ENCODE assay signal across 12 cellular contexts in the genomic region with DNA sequence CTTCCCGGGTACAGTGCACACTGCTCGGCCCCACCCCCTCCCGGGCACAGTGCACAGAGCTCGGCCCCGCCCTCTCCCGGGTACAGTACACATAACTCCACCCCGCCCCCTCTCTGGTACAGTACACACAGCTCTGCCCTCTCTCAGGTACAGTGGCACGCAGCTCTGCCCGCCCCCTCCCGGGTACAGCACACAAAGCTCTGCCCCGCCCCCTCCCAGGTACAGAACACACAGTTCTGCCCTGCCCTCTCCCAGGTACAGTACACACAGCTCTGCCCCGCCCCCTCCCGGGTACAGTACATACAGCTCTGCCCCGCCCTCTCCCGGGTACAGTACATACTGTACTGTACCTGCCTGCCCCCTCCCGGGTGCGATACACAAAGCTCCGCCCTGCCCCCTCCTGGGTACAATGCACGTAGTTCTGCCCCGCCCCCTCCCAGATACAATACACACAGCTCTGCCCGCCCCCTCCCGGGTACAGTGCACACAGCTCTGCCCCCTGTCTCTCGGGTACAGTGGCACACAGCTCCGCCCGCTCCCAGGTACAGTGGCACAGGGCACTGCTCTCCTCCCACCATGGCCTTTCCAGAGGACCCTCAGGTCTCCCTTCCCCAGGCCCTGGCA. TPM values are rescaled to one million over a fixed set of nuclear protein-coding genes. Genes with fewer than 3 reads are reported as not detected.
DNase-seq lines count a peak whose midpoint lies in the region; ATAC-seq and TF ChIP-seq lines count a peak whose summit lies in the region.
"Had no signal": no experiment of that assay in that cellular context is flagged by ENCODE, and none has a peak within 500 bp of the region (broad histone marks: within the 10 kb centered on the region; RNA-seq: fewer than 3 reads in every experiment).

No MANE protein-coding gene starts in this region.

- H3K79me1 ChIP-seq in neuronal stem cell (ENCODE audit: low read depth, low read length) = no peaks in the 10 kb centered on the region

- peak overlapping the region; percentile 1 for H3K18ac ChIP-seq in neuronal stem cell (ENCODE audit: low read length)

- no peaks in the 10 kb centered on the region for H3F3A ChIP-seq in SK-N-SH (replicated peaks; ENCODE audit: insufficient read depth)

- no peak overlapping the region for H3K27ac Mint-ChIP-seq in activated T-cell treated with anti-CD3 and anti-CD28 coated beads, Interleukin-2, amount 50 U/mL, for 72 hours
- H3K27ac Mint-ChIP-seq: type B pancreatic cell had no signal

- H2AK5ac ChIP-seq in neuronal stem cell (ENCODE audit: low read depth, low read length) = no peak overlapping the region

- H3K4me1 ChIP-seq in HCT116 (ENCODE audit: control insufficient read depth in 1 of 2, insufficient read depth in 2 of 2, low read length in 2 of 2) (peaks cover 10 to 16% of the 10 kb centered on the region in 2 experiments), SK-N-SH (ENCODE audit: control insufficient read depth in 1 of 2, insufficient read depth in 2 of 2, low read depth in 1 of 2, low read length in 1 of 2) (peaks cover 0 to 31% of the 10 kb centered on the region in 2 experiments; a peak in 2 of 4 replicates), neuronal stem cell (ENCODE audit: control insufficient read depth in 2 of 2, insufficient read depth in 1 of 2, low read depth in 1 of 2, low read length in 2 of 2) (no peaks in the 10 kb centered on the region)

- peak overlapping the region; percentile 3 to 43 for H3K4me3 ChIP-seq in HCT116 (replicated peaks in 1 of 2; ENCODE audit: low read depth in 1 of 2, low read length in 2 of 2)
- peak overlapping the region in 1 of 2 experiments; percentile 28; a peak in 2 of 4 replicates for H3K4me3 ChIP-seq in SK-N-SH (ENCODE audit: low read depth in 2 of 2, low read length in 1 of 2)
- H3K4me3 ChIP-seq in neuronal stem cell (ENCODE audit: low read length in 2 of 2) = no peak overlapping the region

- DNase-seq in HCT116 (ENCODE audit: low read depth, low spot score) = peak; percentile 92
- peak; percentile 77 for DNase-seq in NCI-H2029 treated with DMSO at 0.1 percent for 48 hours (lab: John Stamatoyannopoulos, UW)
- peak; percentile 80 for DNase-seq in SK-N-SH
- DNase-seq in neuronal stem cell (ENCODE audit: low spot score) = no peak
- no peak for DNase-seq in activated T-cell treated with anti-CD3 and anti-CD28 coated beads, Interleukin-2, amount 50 U/mL, for 72 hours
- DNase-seq in GM03348 (ENCODE audit: low spot score) = no peak

- H3K4me3 Mint-ChIP-seq in activated T-cell treated with anti-CD3 and anti-CD28 coated beads, Interleukin-2, amount 50 U/mL, for 72 hours = no peak overlapping the region
- H3K4me3 Mint-ChIP-seq: type B pancreatic cell had no signal

- H3K27me3 Mint-ChIP-seq in activated T-cell treated with anti-CD3 and anti-CD28 coated beads, Interleukin-2, amount 50 U/mL, for 72 hours (ENCODE audit: low read depth) = peaks cover 18% of the 10 kb centered on the region

- H3K9me3 Mint-ChIP-seq in activated T-cell treated with anti-CD3 and anti-CD28 coated beads, Interleukin-2, amount 50 U/mL, for 72 hours = no peaks in the 10 kb centered on the region
- H3K9me3 Mint-ChIP-seq: type B pancreatic cell had no signal

- H3K23ac ChIP-seq in neuronal stem cell (ENCODE audit: low read depth, low read length, poor library complexity) = no peak overlapping the region

- TF ChIP-seq POLR2A in HCT116 (IDR thresholded peaks at IDR 0.05; ENCODE audit: borderline replicate concordance, extremely low read depth, insufficient read depth, insufficient read length) = no peak

- H3K79me2 ChIP-seq in HCT116 (ENCODE audit: insufficient read depth, low read length) = no peaks in the 10 kb centered on the region
- no peaks in the 10 kb centered on the region for H3K79me2 ChIP-seq in SK-N-SH (ENCODE audit: insufficient read depth)

- H3K4me2 ChIP-seq in HCT116 (ENCODE audit: low read length) = peak overlapping the region; percentile 77
- no peak overlapping the region for H3K4me2 ChIP-seq in SK-N-SH
- no peak overlapping the region for H3K4me2 ChIP-seq in neuronal stem cell (ENCODE audit: insufficient read depth, low read length, poor library complexity, severe bottlenecking)

- H4K20me1 ChIP-seq in HCT116 (ENCODE audit: insufficient read depth) = no peaks in the 10 kb centered on the region
- H4K20me1 ChIP-seq in SK-N-SH (ENCODE audit: insufficient read depth) = no peaks in the 10 kb centered on the region

- no peak for TF ChIP-seq EP300 in SK-N-SH (IDR thresholded peaks at IDR 0.05; ENCODE audit: borderline replicate concordance in 1 of 2, low read depth in 1 of 2, low read length in 1 of 2)

- H2BK12ac ChIP-seq in neuronal stem cell (ENCODE audit: low read length) = no peak overlapping the region

- RAD21 ChIA-PET in HCT116 (lab: Charles Lee; ENCODE audit: low non-redundant PET in 1 of 2, low total read pairs in 2 of 2, uncharacterized antibody in 2 of 2, unreplicated experiment in 2 of 2) = interaction anchor here (0.6 to 0.7 kb wide), 6 partner anchors 15 to 520 kb away, joined by 3 to 7 read pairs (median 4); no protein-coding TSS in a partner anchor

- no peaks in the 10 kb centered on the region for H3K36me3 Mint-ChIP-seq in activated T-cell treated with anti-CD3 and anti-CD28 coated beads, Interleukin-2, amount 50 U/mL, for 72 hours (ENCODE audit: insufficient read depth in 2 of 2)
- H3K36me3 Mint-ChIP-seq: type B pancreatic cell had no signal

- no peak overlapping the region for H4K91ac ChIP-seq in neuronal stem cell (ENCODE audit: low read depth, low read length, poor library complexity)

- CTCF ChIA-PET in HCT116 (lab: Charles Lee) (interaction anchor here (0.7 to 1.9 kb wide), 9 partner anchors 10 to 169 kb away, joined by 3 to 11 read pairs (median 4); no protein-coding TSS in a partner anchor), SK-N-SH (lab: Yijun Ruan, JAX) (interaction anchor here (0.8 to 1.9 kb wide), 8 partner anchors 10 to 552 kb away, joined by 3 to 6 read pairs (median 3); a partner anchor contains a TSS)

- TF ChIP-seq CTCF in HCT116 (IDR thresholded peaks at IDR 0.05 in 2 of 3, conservative IDR thresholded peaks at IDR 0.05 in 1 of 3; ENCODE audit: borderline replicate concordance in 1 of 3, insufficient read depth in 1 of 3, low read depth in 2 of 3, low read length in 2 of 3) = peak; percentile 28 to 45 (median 35); a peak in 4 of 6 replicates
- TF ChIP-seq CTCF in SK-N-SH (IDR thresholded peaks at IDR 0.05) = no peak

- peak overlapping the region; percentile 99 for H2AFZ ChIP-seq in HCT116 (ENCODE audit: low read depth, low read length, poor library complexity, severe bottlenecking)
- no peak overlapping the region for H2AFZ ChIP-seq in SK-N-SH (ENCODE audit: low read depth)
- H2AFZ ChIP-seq in neuronal stem cell (ENCODE audit: low read length) = no peak overlapping the region

- H3K27ac ChIP-seq in HCT116 (ENCODE audit: low read depth, low read length) (peak overlapping the region; percentile 31; the same call in 1 of the 2 replicates), SK-N-SH (ENCODE audit: low read depth in 2 of 2, low read length in 1 of 2) (no peak overlapping the region; a peak in 1 of 4 replicates), neuronal stem cell (replicated peaks; ENCODE audit: low read length) (no peak overlapping the region)
- H3K27ac ChIP-seq: skin epidermis had no signal

- no peak overlapping the region for H3K4ac ChIP-seq in neuronal stem cell (ENCODE audit: low read length)

- intact Hi-C loops in HCT116 (cut with micrococcal nuclease) = loop anchor here (5.0 kb wide), 1 partner anchor 322 kb away; a partner anchor contains a TSS

- WGBS in SK-N-SH (ENCODE audit: low lambda C conversion rate) = 16% methylated on average over 12 of the region's 25 CpGs
- WGBS in neuronal stem cell (ENCODE audit: extremely low coverage in 2 of 2, insufficient read length in 2 of 2, insufficient replicate concordance in 1 of 2), 2 donors = no CpG with 5 or more reads among the region's 25 CpGs

- H3K9me3 ChIP-seq in HCT116 (ENCODE audit: control insufficient read depth in 1 of 2, insufficient read depth in 1 of 2, low read depth in 1 of 2, low read length in 2 of 2) (no peaks in the 10 kb centered on the region), SK-N-SH (no peaks in the 10 kb centered on the region), neuronal stem cell (replicated peaks in 1 of 2; ENCODE audit: control insufficient read depth in 2 of 2, insufficient read depth in 1 of 2, low read depth in 1 of 2, low read length in 2 of 2) (no peaks in the 10 kb centered on the region)

- ATAC-seq in HCT116 = peak; percentile 97
- no peak for ATAC-seq in activated T-cell treated with anti-CD3 and anti-CD28 coated beads, Interleukin-2, amount 50 U/mL, for 72 hours (replicated peaks in 1 of 2)
- no peak for ATAC-seq in GM21619 (IDR thresholded peaks at IDR 0.05; ENCODE audit: unreplicated experiment)
- ATAC-seq in HG03139 (IDR thresholded peaks at IDR 0.05; ENCODE audit: unreplicated experiment) = no peak

- H4K8ac ChIP-seq in neuronal stem cell (ENCODE audit: low read depth, low read length) = no peak overlapping the region

- peak; percentile 45 for TF ChIP-seq RAD21 in HCT116 (IDR thresholded peaks at IDR 0.05; ENCODE audit: low read depth)
- no peak for TF ChIP-seq RAD21 in SK-N-SH (IDR thresholded peaks at IDR 0.05; ENCODE audit: low read length)

- no peak overlapping the region for H2BK15ac ChIP-seq in neuronal stem cell (ENCODE audit: low read length)

- H3K27me3 ChIP-seq in HCT116 (ENCODE audit: insufficient read depth, low read length) (no peaks in the 10 kb centered on the region), SK-N-SH (ENCODE audit: insufficient read depth) (peaks cover 6% of the 10 kb centered on the region; the same call in 1 of the 2 replicates), neuronal stem cell (ENCODE audit: control insufficient read depth in 3 of 3, insufficient read depth in 3 of 3, low read depth in 1 of 3, low read length in 3 of 3) (peaks cover 0 to 20% (median 0%) of the 10 kb centered on the region in 3 experiments)

- H2BK120ac ChIP-seq in neuronal stem cell (ENCODE audit: low read depth, low read length) = no peak overlapping the region

- BruUV-seq in HCT116 (replicated peaks; lab: Mats Ljungman, UMichigan) = no TSS peak

- H3K14ac ChIP-seq in neuronal stem cell (ENCODE audit: low read length) = no peak overlapping the region

- POLR2A ChIA-PET in HCT116 (lab: Charles Lee) = interaction anchor here (0.9 to 1.3 kb wide), 4 partner anchors 9 to 102 kb away, joined by 3 to 6 read pairs (median 4); no protein-coding TSS in a partner anchor
- POLR2A ChIA-PET in SK-N-SH (lab: Yijun Ruan, JAX) = interaction anchor here (0.6 to 0.9 kb wide), 2 partner anchors 133 to 170 kb away, joined by 3 read pairs; no protein-coding TSS in a partner anchor

- H3K36me3 ChIP-seq in HCT116 (ENCODE audit: control insufficient read depth in 1 of 2, insufficient read depth in 2 of 2, low read length in 2 of 2) (no peaks in the 10 kb centered on the region), SK-N-SH (replicated peaks in 1 of 2; ENCODE audit: control insufficient read depth in 1 of 2, insufficient read depth in 2 of 2, low read length in 1 of 2) (no peaks in the 10 kb centered on the region), neuronal stem cell (replicated peaks in 1 of 2; ENCODE audit: control insufficient read depth in 2 of 2, insufficient read depth in 2 of 2, low read length in 2 of 2) (no peaks in the 10 kb centered on the region)

- no peaks in the 10 kb centered on the region for H3K9me2 ChIP-seq in HCT116 (ENCODE audit: insufficient read depth)
- no peaks in the 10 kb centered on the region for H3K9me2 ChIP-seq in SK-N-SH

- H2BK5ac ChIP-seq in neuronal stem cell (ENCODE audit: low read length) = no peak overlapping the region

- H3K9ac ChIP-seq in HCT116 (ENCODE audit: low read length) (peak overlapping the region; percentile 16; the same call in 1 of the 2 replicates), SK-N-SH (no peak overlapping the region), neuronal stem cell (ENCODE audit: low read depth, low read length, poor library complexity) (no peak overlapping the region)

- no peaks in the 10 kb centered on the region for H3K4me1 Mint-ChIP-seq in activated T-cell treated with anti-CD3 and anti-CD28 coated beads, Interleukin-2, amount 50 U/mL, for 72 hours (ENCODE audit: low read depth)

RNA-seq across cellular contexts. Expression of a gene that starts 16.4 kb away (rescaled TPM):
- 0.30 TPM for total RNA-seq in HCT116 (2021; ENCODE audit: unreplicated experiment)
- 0.25 and 0.33 TPM in 2 replicates for polyA plus RNA-seq in HCT116 (2012)
- not detected in 2 replicates for polyA plus RNA-seq in SK-N-SH (2012; rRNA removed)
- polyA plus RNA-seq in SK-N-SH (2012; cell fraction: cytosol; rRNA removed) = not detected in 2 replicates
- not detected in 2 replicates for polyA plus RNA-seq in SK-N-SH (2012; cell fraction: nucleus; rRNA removed)
- not detected for polyA plus RNA-seq in neuronal stem cell (2013, experiment 1 of 2)
- not detected for polyA plus RNA-seq in neuronal stem cell (2013, experiment 2 of 2)
- total RNA-seq in activated T-cell treated with anti-CD3 and anti-CD28 coated beads, Interleukin-2, amount 50 U/mL, for 72 hours = not detected
- total RNA-seq: activated CD8-positive, alpha-beta memory T cell treated with anti-CD3 and anti-CD28 coated beads for 36 hours; LHCN-M2 had no signal

Comparison
In these comparisons a context has a peak if more than half of its experiments do, and no peak if none do; other contexts are left out.
1. DNase-seq: peak in HCT116 (single experiment), NCI-H2029 treated with DMSO at 0.1 percent for 48 hours (single experiment) and SK-N-SH (single experiment); none in neuronal stem cell (single experiment), activated T-cell treated with anti-CD3 and anti-CD28 coated beads, Interleukin-2, amount 50 U/mL, for 72 hours (0 of 2) and GM03348 (single experiment).
2. H3K4me3 ChIP-seq: peak in HCT116 (2 of 2); none in neuronal stem cell (0 of 2).